ENCODE assay signal across 8 cellular contexts in genomic region chr15:75694241-75695182, GRCh38. TPM values are rescaled to one million over a fixed set of nuclear protein-coding genes. Genes with fewer than 3 reads are reported as not detected.
DNase-seq lines count a peak whose midpoint lies in the region; ATAC-seq and TF ChIP-seq lines count a peak whose summit lies in the region.

No MANE protein-coding gene starts in this region.

- no peak overlapping the region; the same call in 1 of the 2 replicates for H3K4me3 ChIP-seq in AG10803 (ENCODE audit: low read length)
- no peak overlapping the region for H3K4me3 ChIP-seq in NT2/D1 (ENCODE audit: insufficient read length, low read depth)
- peak overlapping the region; percentile 29 to 31 for H3K4me3 ChIP-seq in stomach smooth muscle (ENCODE audit: low read length in 2 of 2)

- H3K4me1 ChIP-seq in NT2/D1 (ENCODE audit: insufficient read depth, insufficient read length) (peaks cover 24% of the 10 kb centered on the region), stomach smooth muscle (ENCODE audit: control insufficient read depth, insufficient read depth, low read length) (peaks cover 65% of the 10 kb centered on the region)

- peak overlapping the region; percentile 63 for H3K9ac ChIP-seq in NT2/D1 (ENCODE audit: insufficient read length, low read depth)
- H3K9ac ChIP-seq in stomach smooth muscle (ENCODE audit: low read length in 2 of 2), result peak overlapping the region; percentile 64 to 85

- ATAC-seq in left colon (peak; percentile 59), GM21723 (IDR thresholded peaks at IDR 0.05; ENCODE audit: unreplicated experiment) (no peak)

- H3K9me3 Mint-ChIP-seq in activated T-helper 2 cell treated with anti-CD3 and anti-CD28 coated beads, Interferon-gamma antibody, Interleukin-2, Interleukin-4, amounts not matched to agents 10 μg/mL and 5 μg/mL and 100 μg/mL, durations not matched to agents 14 hours and 24 hours and 36 hours, result no peaks in the 10 kb centered on the region

- H3K27me3 Mint-ChIP-seq in activated T-helper 2 cell treated with anti-CD3 and anti-CD28 coated beads, Interferon-gamma antibody, Interleukin-2, Interleukin-4, amounts not matched to agents 10 μg/mL and 5 μg/mL and 100 μg/mL, durations not matched to agents 14 hours and 24 hours and 36 hours (ENCODE audit: low read depth), result peaks cover 11% of the 10 kb centered on the region

- no peaks in the 10 kb centered on the region for H3K9me3 ChIP-seq in NT2/D1 (ENCODE audit: insufficient read depth, low read length)
- H3K9me3 ChIP-seq in stomach smooth muscle (ENCODE audit: control insufficient read depth in 2 of 2, low read length in 2 of 2), result no peaks in the 10 kb centered on the region

- intact Hi-C loops in left colon (cut with DNase I, micrococcal nuclease), result no loop called here
- intact Hi-C loops in activated T-helper 2 cell treated with anti-CD3 and anti-CD28 coated beads, Interferon-gamma antibody, Interleukin-2, Interleukin-4, amounts not matched to agents 10 μg/mL and 5 μg/mL and 100 μg/mL, durations not matched to agents 14 hours and 24 hours and 36 hours (cut with micrococcal nuclease), result no loop called here

- no peaks in the 10 kb centered on the region for H3K27me3 ChIP-seq in NT2/D1 (ENCODE audit: insufficient read depth, insufficient read length)
- no peaks in the 10 kb centered on the region for H3K27me3 ChIP-seq in stomach smooth muscle (ENCODE audit: control insufficient read depth in 1 of 2, insufficient read depth in 2 of 2, low read length in 2 of 2)

- peaks cover 6% of the 10 kb centered on the region for H3K4me1 Mint-ChIP-seq in activated T-helper 2 cell treated with anti-CD3 and anti-CD28 coated beads, Interferon-gamma antibody, Interleukin-2, Interleukin-4, amounts not matched to agents 10 μg/mL and 5 μg/mL and 100 μg/mL, durations not matched to agents 14 hours and 24 hours and 36 hours (ENCODE audit: low read depth)

- H3K36me3 Mint-ChIP-seq in activated T-helper 2 cell treated with anti-CD3 and anti-CD28 coated beads, Interferon-gamma antibody, Interleukin-2, Interleukin-4, amounts not matched to agents 10 μg/mL and 5 μg/mL and 100 μg/mL, durations not matched to agents 14 hours and 24 hours and 36 hours (ENCODE audit: low read depth), result no peaks in the 10 kb centered on the region

- H3K4me3 Mint-ChIP-seq in activated T-helper 2 cell treated with anti-CD3 and anti-CD28 coated beads, Interferon-gamma antibody, Interleukin-2, Interleukin-4, amounts not matched to agents 10 μg/mL and 5 μg/mL and 100 μg/mL, durations not matched to agents 14 hours and 24 hours and 36 hours (ENCODE audit: low read depth), result no peak overlapping the region

- H3K27ac ChIP-seq in stomach smooth muscle (ENCODE audit: low read length), result peak overlapping the region; percentile 99

- DNase-seq in AG10803 (ENCODE audit: low read depth) (peak; percentile 97), GOT3 (lab: John Stamatoyannopoulos, UW) (peak; percentile 75), NT2/D1 (ENCODE audit: low read depth, low spot score) (no peak), cerebellar cortex (ENCODE audit: low spot score) (peak; percentile 81), left colon (peak; percentile 60 to 76)
- DNase-seq in activated T-helper 2 cell treated with anti-CD3 and anti-CD28 coated beads, Interferon-gamma antibody, Interleukin-2, Interleukin-4, amounts not matched to agents 10 μg/mL and 5 μg/mL and 100 μg/mL, durations not matched to agents 14 hours and 24 hours and 36 hours (ENCODE audit: low spot score), result no peak

- H3K36me3 ChIP-seq in NT2/D1 (ENCODE audit: insufficient read depth, insufficient read length, low read length) (peaks cover 14% of the 10 kb centered on the region), stomach smooth muscle (ENCODE audit: control insufficient read depth in 2 of 2, insufficient read depth in 2 of 2, low read length in 2 of 2) (peaks cover 4 to 18% of the 10 kb centered on the region in 2 donors)

- TF ChIP-seq CTCF in AG10803 (conservative IDR thresholded peaks at IDR 0.05; ENCODE audit: low read length), result peak; percentile 46

- no peak overlapping the region for H3K27ac Mint-ChIP-seq in activated T-helper 2 cell treated with anti-CD3 and anti-CD28 coated beads, Interferon-gamma antibody, Interleukin-2, Interleukin-4, amounts not matched to agents 10 μg/mL and 5 μg/mL and 100 μg/mL, durations not matched to agents 14 hours and 24 hours and 36 hours

RNA-seq across cellular contexts. Expression of gene CSPG4, which starts 18.1 kb away (rescaled TPM):
- 10 to 100 TPM in 1 of 2 donors, 1 to 10 TPM in 1; 2.1 to 12.2 TPM for total RNA-seq in left colon
- 0.02 TPM in 1 of 2 replicates, not detected in the other for total RNA-seq in activated T-helper 2 cell treated with anti-CD3 and anti-CD28 coated beads, Interferon-gamma antibody, Interleukin-2, Interleukin-4, amounts not matched to agents 10 μg/mL and 5 μg/mL and 100 μg/mL, durations not matched to agents 14 hours and 24 hours and 36 hours

RNA-seq across cellular contexts. Expression of gene SNX33, which starts 46.8 kb away (rescaled TPM):
- 10 to 100 TPM; 24.3 to 29.3 TPM for total RNA-seq in left colon
- total RNA-seq in activated T-helper 2 cell treated with anti-CD3 and anti-CD28 coated beads, Interferon-gamma antibody, Interleukin-2, Interleukin-4, amounts not matched to agents 10 μg/mL and 5 μg/mL and 100 μg/mL, durations not matched to agents 14 hours and 24 hours and 36 hours, result 6.8 and 7.4 TPM in 2 replicates

RNA-seq across cellular contexts. Expression of gene IMP3, which starts 54.5 kb away (rescaled TPM):
- 10 to 100 TPM; 53.9 to 61.3 TPM for total RNA-seq in left colon
- total RNA-seq in activated T-helper 2 cell treated with anti-CD3 and anti-CD28 coated beads, Interferon-gamma antibody, Interleukin-2, Interleukin-4, amounts not matched to agents 10 μg/mL and 5 μg/mL and 100 μg/mL, durations not matched to agents 14 hours and 24 hours and 36 hours, result 103 and 106 TPM in 2 replicates

Comparison
In these comparisons a context has a peak if more than half of its experiments do, and no peak if none do; other contexts are left out.
1. DNase-seq: peak in AG10803 (single experiment), GOT3 (single experiment), cerebellar cortex (single experiment) and left colon (2 of 2); none in NT2/D1 (single experiment) and activated T-helper 2 cell treated with anti-CD3 and anti-CD28 coated beads, Interferon-gamma antibody, Interleukin-2, Interleukin-4, amounts not matched to agents 10 μg/mL and 5 μg/mL and 100 μg/mL, durations not matched to agents 14 hours and 24 hours and 36 hours (single experiment).
2. H3K4me3 ChIP-seq: peak in stomach smooth muscle (2 of 2); none in AG10803 (single experiment) and NT2/D1 (single experiment).